In the genomic region with DNA sequence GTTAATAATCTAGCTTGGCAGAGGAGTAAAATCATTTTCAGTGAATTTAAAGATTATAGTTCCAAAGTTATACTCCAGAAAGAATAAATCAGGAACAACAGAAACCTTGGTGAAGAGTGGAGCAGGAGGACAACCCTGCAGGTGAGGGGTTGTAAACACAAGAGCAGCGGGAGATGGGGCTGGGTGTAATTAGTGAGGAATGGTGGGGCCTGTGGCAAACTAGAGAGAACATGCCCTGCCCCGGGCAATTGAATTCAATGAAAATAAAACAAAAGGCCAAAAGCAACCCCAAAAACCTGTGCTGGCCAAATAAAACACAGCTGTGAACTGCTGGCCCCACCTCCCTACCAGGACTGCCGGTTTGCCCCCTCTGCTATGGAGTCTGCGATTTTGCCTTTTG, we compare ENCODE assay signal across 2 cellular contexts.
TF ChIP-seq lines count a peak whose summit lies in the region.

No MANE protein-coding gene starts in this region.

TF ChIP-seq in GM23338, 12 proteins besides CTCF, POLR2A, EP300 and RAD21 (continued from another document):
- no peak for TF ChIP-seq NANOG (IDR thresholded peaks at IDR 0.05; ENCODE audit: borderline replicate concordance)

TF ChIP-seq in WTC11, 78 proteins besides CTCF, POLR2A, EP300 and RAD21 (continued from another document):
- no peak for TF ChIP-seq NR1H2 (CRISPR knock-in tag; IDR thresholded peaks at IDR 0.05)
- no peak for TF ChIP-seq MAX (CRISPR knock-in tag; IDR thresholded peaks at IDR 0.05)
- TF ChIP-seq ZNF671 (CRISPR knock-in tag; IDR thresholded peaks at IDR 0.05), result no peak
- no peak for TF ChIP-seq NR2C2 (CRISPR knock-in tag; IDR thresholded peaks at IDR 0.05)
- TF ChIP-seq IRF1 (CRISPR knock-in tag; IDR thresholded peaks at IDR 0.05), result no peak
- TF ChIP-seq ATF6 (CRISPR knock-in tag; IDR thresholded peaks at IDR 0.05), result no peak
- TF ChIP-seq E2F4 (CRISPR knock-in tag; IDR thresholded peaks at IDR 0.05; ENCODE audit: borderline replicate concordance, low read depth), result no peak
- no peak for TF ChIP-seq ZNF121 (CRISPR knock-in tag; IDR thresholded peaks at IDR 0.05)
- TF ChIP-seq JUN (CRISPR knock-in tag; IDR thresholded peaks at IDR 0.05), result no peak
- TF ChIP-seq JAZF1 (CRISPR knock-in tag; IDR thresholded peaks at IDR 0.05), result no peak
- no peak for TF ChIP-seq GTF2I (CRISPR knock-in tag; conservative IDR thresholded peaks at IDR 0.05)
- no peak for TF ChIP-seq NR3C1 (CRISPR knock-in tag; conservative IDR thresholded peaks at IDR 0.05; ENCODE audit: low read depth)
- TF ChIP-seq ZNF396 (CRISPR knock-in tag; IDR thresholded peaks at IDR 0.05; ENCODE audit: borderline replicate concordance), result no peak
